8 cellular contexts compared by ENCODE assay signal in genomic region chr9:16191691-16192402, GRCh38.
A peak's percentile ranks its signal among the peaks of the same experiment; 100 is the strongest.
DNase-seq lines count a peak whose midpoint lies in the region; ATAC-seq and TF ChIP-seq lines count a peak whose summit lies in the region.

No MANE protein-coding gene starts in this region.

- ATAC-seq in GM21723 (IDR thresholded peaks at IDR 0.05; ENCODE audit: unreplicated experiment) (peak; percentile 48), HG03139 (IDR thresholded peaks at IDR 0.05; ENCODE audit: unreplicated experiment) (no peak)
- no peak for ATAC-seq in CD4-positive, alpha-beta T cell (ENCODE audit: poor library complexity)

- TF ChIP-seq CTCF in WI38 (IDR thresholded peaks at IDR 0.05; ENCODE audit: low read depth, low read length) (peak; percentile 74), foreskin fibroblast (IDR thresholded peaks at IDR 0.05; ENCODE audit: low read depth, low read length) (peak; percentile 82)
- no peak for TF ChIP-seq CTCF in CD4-positive, alpha-beta T cell (IDR thresholded peaks at IDR 0.05)

- no peaks in the 10 kb centered on the region for H3K9me3 ChIP-seq in CD4-positive, alpha-beta T cell (ENCODE audit: control insufficient read depth, low read length)

- H3K4me1 Mint-ChIP-seq in CD4-positive, alpha-beta T cell (ENCODE audit: low read depth), result no peaks in the 10 kb centered on the region

- DNase-seq in G401 (ENCODE audit: low spot score), result peak; percentile 27
- DNase-seq in NCI-H1105 (lab: John Stamatoyannopoulos, UW), result peak; percentile 68
- peak; percentile 72 to 87 for DNase-seq in foreskin fibroblast
- peak in 32 of 56 donors; percentile 2 to 70 (median 15) for DNase-seq in nucleus accumbens (lab: John Stamatoyannopoulos, UW)
- DNase-seq in CD4-positive, alpha-beta T cell, result no peak

- in situ Hi-C loops in G401 (cut with HindIII; ENCODE audit: low sequenced_read_pairs), result no loop called here

- H3K27me3 Mint-ChIP-seq in CD4-positive, alpha-beta T cell, result no peaks in the 10 kb centered on the region

- no peaks in the 10 kb centered on the region for H3K27me3 ChIP-seq in CD4-positive, alpha-beta T cell (ENCODE audit: control insufficient read depth, insufficient read depth, low read length)

- peaks cover 9% of the 10 kb centered on the region for H3K9me3 Mint-ChIP-seq in CD4-positive, alpha-beta T cell

- CTCF ChIA-PET in CD4-positive, alpha-beta T cell (lab: Charles Lee), result no interaction called here

- H3K4me3 ChIP-seq in WI38 (ENCODE audit: low read depth, low read length) (peak overlapping the region; percentile 23), foreskin fibroblast (ENCODE audit: low read depth in 1 of 2, low read length in 2 of 2) (no peak overlapping the region)

- no peak overlapping the region for H3K4me3 Mint-ChIP-seq in CD4-positive, alpha-beta T cell

- intact Hi-C loops in CD4-positive, alpha-beta T cell (cut with DNase I, micrococcal nuclease), result no loop called here

- H3K36me3 Mint-ChIP-seq in CD4-positive, alpha-beta T cell (ENCODE audit: low read depth), result no peaks in the 10 kb centered on the region

- H3K27ac ChIP-seq in CD4-positive, alpha-beta T cell (ENCODE audit: low read depth, low read length), result no peak overlapping the region

- POLR2A ChIA-PET in CD4-positive, alpha-beta T cell (lab: Charles Lee), result no interaction called here

- H3K27ac Mint-ChIP-seq in CD4-positive, alpha-beta T cell, result no peak overlapping the region

Comparison
In these comparisons a context has a peak if more than half of its experiments do, and no peak if none do; other contexts are left out.
1. DNase-seq: peak in G401 (single experiment), NCI-H1105 (single experiment), foreskin fibroblast (2 of 2) and nucleus accumbens (32 of 56); none in CD4-positive, alpha-beta T cell (0 of 10).